In genomic region chr18:66410692-66411091, GRCh38 we compare ENCODE assay signal across 1 cellular context.
TF ChIP-seq lines count a peak whose summit lies in the region.

No MANE protein-coding gene starts in this region.

TF ChIP-seq in GM23338, 12 proteins besides CTCF, POLR2A, EP300 and RAD21:
- no peak for TF ChIP-seq STAT1 (IDR thresholded peaks at IDR 0.05; ENCODE audit: unreplicated experiment)
- TF ChIP-seq ZNF462 (CRISPR knock-in tag; IDR thresholded peaks at IDR 0.05), result no peak
- TF ChIP-seq ZNF331 (CRISPR knock-in tag; IDR thresholded peaks at IDR 0.05; ENCODE audit: low read depth), result no peak
- TF ChIP-seq CREB1 (CRISPR knock-in tag; IDR thresholded peaks at IDR 0.05; ENCODE audit: low read depth), result no peak
- no peak for TF ChIP-seq POLR2AphosphoS5 (IDR thresholded peaks at IDR 0.05; ENCODE audit: low read depth)
- no peak for TF ChIP-seq ZNF114 (CRISPR knock-in tag; IDR thresholded peaks at IDR 0.05)
- TF ChIP-seq, protein P1, sequence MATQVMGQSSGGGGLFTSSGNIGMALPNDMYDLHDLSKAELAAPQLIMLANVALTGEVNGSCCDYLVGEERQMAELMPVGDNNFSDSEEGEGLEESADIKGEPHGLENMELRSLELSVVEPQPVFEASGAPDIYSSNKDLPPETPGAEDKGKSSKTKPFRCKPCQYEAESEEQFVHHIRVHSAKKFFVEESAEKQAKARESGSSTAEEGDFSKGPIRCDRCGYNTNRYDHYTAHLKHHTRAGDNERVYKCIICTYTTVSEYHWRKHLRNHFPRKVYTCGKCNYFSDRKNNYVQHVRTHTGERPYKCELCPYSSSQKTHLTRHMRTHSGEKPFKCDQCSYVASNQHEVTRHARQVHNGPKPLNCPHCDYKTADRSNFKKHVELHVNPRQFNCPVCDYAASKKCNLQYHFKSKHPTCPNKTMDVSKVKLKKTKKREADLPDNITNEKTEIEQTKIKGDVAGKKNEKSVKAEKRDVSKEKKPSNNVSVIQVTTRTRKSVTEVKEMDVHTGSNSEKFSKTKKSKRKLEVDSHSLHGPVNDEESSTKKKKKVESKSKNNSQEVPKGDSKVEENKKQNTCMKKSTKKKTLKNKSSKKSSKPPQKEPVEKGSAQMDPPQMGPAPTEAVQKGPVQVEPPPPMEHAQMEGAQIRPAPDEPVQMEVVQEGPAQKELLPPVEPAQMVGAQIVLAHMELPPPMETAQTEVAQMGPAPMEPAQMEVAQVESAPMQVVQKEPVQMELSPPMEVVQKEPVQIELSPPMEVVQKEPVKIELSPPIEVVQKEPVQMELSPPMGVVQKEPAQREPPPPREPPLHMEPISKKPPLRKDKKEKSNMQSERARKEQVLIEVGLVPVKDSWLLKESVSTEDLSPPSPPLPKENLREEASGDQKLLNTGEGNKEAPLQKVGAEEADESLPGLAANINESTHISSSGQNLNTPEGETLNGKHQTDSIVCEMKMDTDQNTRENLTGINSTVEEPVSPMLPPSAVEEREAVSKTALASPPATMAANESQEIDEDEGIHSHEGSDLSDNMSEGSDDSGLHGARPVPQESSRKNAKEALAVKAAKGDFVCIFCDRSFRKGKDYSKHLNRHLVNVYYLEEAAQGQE (IDR thresholded peaks at IDR 0.05; ENCODE audit: unreplicated experiment), result no peak
- TF ChIP-seq ETS1 (IDR thresholded peaks at IDR 0.05), result no peak
- no peak for TF ChIP-seq EZH2 (IDR thresholded peaks at IDR 0.05; ENCODE audit: low read depth, unreplicated experiment)
- TF ChIP-seq EZH2phosphoT487 (IDR thresholded peaks at IDR 0.05; ENCODE audit: unreplicated experiment), result no peak
- TF ChIP-seq NANOG (IDR thresholded peaks at IDR 0.05; ENCODE audit: borderline replicate concordance), result no peak
- TF ChIP-seq JUNB (IDR thresholded peaks at IDR 0.05; ENCODE audit: unreplicated experiment), result no peak
